ENCODE assay signal across 8 cellular contexts in genomic region chr5:139698461-139699146, GRCh38. TPM values are rescaled to one million over a fixed set of nuclear protein-coding genes. Genes with fewer than 3 reads are reported as not detected.
DNase-seq lines count a peak whose midpoint lies in the region; ATAC-seq and TF ChIP-seq lines count a peak whose summit lies in the region.

No MANE protein-coding gene starts in this region.

- DNase-seq in AG08395 (ENCODE audit: low spot score) (peak; percentile 84), body of pancreas (peak; percentile 88 to 91 (median 90)), gastrocnemius medialis (no peak), MM.1S (no peak), T-helper 2 cell (no peak), NOMO-1 treated with DMSO at 0.1 percent for 48 hours (lab: John Stamatoyannopoulos, UW; ENCODE audit: unreplicated experiment) (no peak)

- TF ChIP-seq POLR2A in body of pancreas (IDR thresholded peaks at IDR 0.05) (no peak), gastrocnemius medialis (IDR thresholded peaks at IDR 0.05) (no peak)

- H2AFZ ChIP-seq in MM.1S (ENCODE audit: low read length), result no peak overlapping the region

- TF ChIP-seq CTCF in body of pancreas (IDR thresholded peaks at IDR 0.05) (peak in 1 of 7 experiments; percentile 13), gastrocnemius medialis (IDR thresholded peaks at IDR 0.05 in 4 of 5, conservative IDR thresholded peaks at IDR 0.05 in 1 of 5) (no peak), MM.1S (IDR thresholded peaks at IDR 0.05; ENCODE audit: low read length) (no peak)

- H3K4me3 ChIP-seq in HUES48 (ENCODE audit: low read depth, low read length), result no peak overlapping the region
- no peak overlapping the region for H3K4me3 ChIP-seq in body of pancreas
- peak overlapping the region; percentile 16; the same call in 1 of the 2 replicates for H3K4me3 ChIP-seq in iPS-18c (ENCODE audit: insufficient read depth, low read depth, low read length)
- H3K4me3 ChIP-seq in gastrocnemius medialis, result no peak overlapping the region
- H3K4me3 ChIP-seq in MM.1S (ENCODE audit: low read length), result no peak overlapping the region

- intact Hi-C loops in body of pancreas (cut with DNase I), result no loop called here
- intact Hi-C loops in gastrocnemius medialis (cut with DNase I; ENCODE audit: low total_unique reads), result loop anchor here (5.0 kb wide), 1 partner anchor 49 kb away; no protein-coding TSS in a partner anchor

- H3K79me2 ChIP-seq in MM.1S (ENCODE audit: low read length), result no peaks in the 10 kb centered on the region

- H3K9me3 ChIP-seq in HUES48 (ENCODE audit: control insufficient read depth, insufficient read depth, low read length) (no peaks in the 10 kb centered on the region), body of pancreas (no peaks in the 10 kb centered on the region), iPS-18c (ENCODE audit: control insufficient read depth, insufficient read depth, low read length) (no peaks in the 10 kb centered on the region), gastrocnemius medialis (no peaks in the 10 kb centered on the region), MM.1S (replicated peaks; ENCODE audit: insufficient read depth, low read length) (no peaks in the 10 kb centered on the region)

- H3K27me3 ChIP-seq in HUES48 (ENCODE audit: control insufficient read depth, insufficient read depth, low read length) (peaks cover 19% of the 10 kb centered on the region), body of pancreas (no peaks in the 10 kb centered on the region), gastrocnemius medialis (no peaks in the 10 kb centered on the region), MM.1S (replicated peaks; ENCODE audit: insufficient read depth, low read length) (peaks cover 12% of the 10 kb centered on the region)

- H3F3A ChIP-seq in MM.1S (ENCODE audit: insufficient read depth, low read length), result no peaks in the 10 kb centered on the region

- 21 to 24% methylated on average over 13 to 14 of the region's 14 CpGs for WGBS in body of pancreas, 2 donors

- ATAC-seq in body of pancreas (peak; percentile 62), gastrocnemius medialis (peak; percentile 7 to 8)

- no peak overlapping the region for H3K4me2 ChIP-seq in MM.1S (ENCODE audit: low read depth, low read length)

- H3K4me1 ChIP-seq in HUES48 (ENCODE audit: control insufficient read depth, insufficient read depth, low read length) (peaks cover 37% of the 10 kb centered on the region), body of pancreas (peaks cover 65% of the 10 kb centered on the region), gastrocnemius medialis (peaks cover 24 to 29% of the 10 kb centered on the region in 2 donors), MM.1S (ENCODE audit: low read length) (no peaks in the 10 kb centered on the region)

- H3K27ac ChIP-seq in HUES48 (ENCODE audit: low read depth, low read length) (peak overlapping the region; percentile 98), body of pancreas (peak overlapping the region; percentile 91 to 97 (median 95)), gastrocnemius medialis (peak overlapping the region; percentile 56 to 80 (median 78)), MM.1S (ENCODE audit: low read length) (no peak overlapping the region)

- no peaks in the 10 kb centered on the region for H4K20me1 ChIP-seq in MM.1S (ENCODE audit: insufficient read depth, low read length)

- H3K9ac ChIP-seq in HUES48 (ENCODE audit: low read depth, low read length), result no peak overlapping the region
- H3K9ac ChIP-seq in MM.1S (ENCODE audit: low read length), result no peak overlapping the region

- in situ Hi-C loops in gastrocnemius medialis (cut with MboI; ENCODE audit: low sequenced_read_pairs in 4 of 4), result loop anchor here in 2 of 4 donors (10.0 kb wide), 2 partner anchors 64 to 66 kb away; no protein-coding TSS in a partner anchor

- H3K9me2 ChIP-seq in MM.1S (replicated peaks; ENCODE audit: insufficient read depth, low read length), result no peaks in the 10 kb centered on the region

- H3K36me3 ChIP-seq in HUES48 (ENCODE audit: control insufficient read depth, insufficient read depth, low read length), result no peaks in the 10 kb centered on the region
- no peaks in the 10 kb centered on the region for H3K36me3 ChIP-seq in body of pancreas (replicated peaks in 1 of 2; ENCODE audit: insufficient read depth in 1 of 2, low read depth in 2 of 2)
- no peaks in the 10 kb centered on the region for H3K36me3 ChIP-seq in gastrocnemius medialis
- no peaks in the 10 kb centered on the region for H3K36me3 ChIP-seq in MM.1S (replicated peaks; ENCODE audit: insufficient read depth, low read length)

RNA-seq across cellular contexts. Expression of gene CXXC5, which starts 50.5 kb away (rescaled TPM):
- 10 to 100 TPM; 86.6 to 87.7 TPM for total RNA-seq in body of pancreas
- 10 to 100 TPM; 38.5 to 83.8 (median 60.9) TPM for total RNA-seq in gastrocnemius medialis

Comparison
In these comparisons a context has a peak if more than half of its experiments do, and no peak if none do; other contexts are left out.
1. DNase-seq: peak in AG08395 (single experiment) and body of pancreas (4 of 4); none in gastrocnemius medialis (0 of 2), MM.1S (single experiment), T-helper 2 cell (0 of 5) and NOMO-1 treated with DMSO at 0.1 percent for 48 hours (single experiment).